ENCODE assay signal across 16 cellular contexts in genomic region chr2:207616185-207616584, GRCh38. TPM values are rescaled to one million over a fixed set of nuclear protein-coding genes. Genes with fewer than 3 reads are reported as not detected.
A peak's percentile ranks its signal among the peaks of the same experiment; 100 is the strongest.
DNase-seq lines count a peak whose midpoint lies in the region; ATAC-seq and TF ChIP-seq lines count a peak whose summit lies in the region.
"Had no signal": no experiment of that assay in that cellular context is flagged by ENCODE, and none has a peak within 500 bp of the region (broad histone marks: within the 10 kb centered on the region; RNA-seq: fewer than 3 reads in every experiment).

No MANE protein-coding gene starts in this region.

- H3K27ac Mint-ChIP-seq in neural crest cell (ENCODE audit: unreplicated experiment) = peak overlapping the region; percentile 62
- no peak overlapping the region for H3K27ac Mint-ChIP-seq in activated naive CD4-positive, alpha-beta T cell treated with anti-CD3 and anti-CD28 coated beads, Interleukin-2, amount 10 ng/mL, durations not matched to agents 7 days and 5 days
- H3K27ac Mint-ChIP-seq in activated CD4-positive, alpha-beta T cell treated with anti-CD3 and anti-CD28 coated beads, Interleukin-2, amount 10 ng/mL, durations not matched to agents 24 days and 14 days = no peak overlapping the region
- H3K27ac Mint-ChIP-seq: activated naive CD4-positive, alpha-beta T cell treated with anti-CD3 and anti-CD28 coated beads, Interleukin-2, amount 50 U/mL, for 24 hours; natural killer cell had no signal

- H3K9me3 Mint-ChIP-seq in neural crest cell = no peaks in the 10 kb centered on the region
- no peaks in the 10 kb centered on the region for H3K9me3 Mint-ChIP-seq in activated naive CD4-positive, alpha-beta T cell treated with anti-CD3 and anti-CD28 coated beads, Interleukin-2, amount 10 ng/mL, durations not matched to agents 7 days and 5 days
- no peaks in the 10 kb centered on the region for H3K9me3 Mint-ChIP-seq in activated CD4-positive, alpha-beta T cell treated with anti-CD3 and anti-CD28 coated beads, Interleukin-2, amount 10 ng/mL, durations not matched to agents 24 days and 14 days
- H3K9me3 Mint-ChIP-seq: activated naive CD4-positive, alpha-beta T cell treated with anti-CD3 and anti-CD28 coated beads, Interleukin-2, amount 50 U/mL, for 24 hours; central memory CD8-positive, alpha-beta T cell; natural killer cell had no signal

- DNase-seq in AG10803 (ENCODE audit: low read depth) (peak; percentile 15), NCI-H226 (peak; percentile 78), choroid plexus epithelial cell (ENCODE audit: low read depth) (peak; percentile 74), neural crest cell (ENCODE audit: low read depth, low spot score) (no peak), suprapubic skin (ENCODE audit: low spot score in 2 of 2) (no peak)
- no peak for DNase-seq in activated naive CD4-positive, alpha-beta T cell treated with anti-CD3 and anti-CD28 coated beads, Interleukin-2, amount 10 ng/mL, durations not matched to agents 7 days and 5 days
- DNase-seq in activated CD4-positive, alpha-beta T cell treated with anti-CD3 and anti-CD28 coated beads, Interleukin-2, amount 10 ng/mL, durations not matched to agents 24 days and 14 days = no peak
- DNase-seq: activated CD8-positive, alpha-beta memory T cell treated with anti-CD3 and anti-CD28 coated beads, Interleukin-2, amount 50 U/mL, for 48 hours; BE2C; DND-41; natural killer cell; NCI-H1417 treated with DMSO at 0.1 percent for 48 hours; right lobe of liver had no signal

- H3K4me1 Mint-ChIP-seq in neural crest cell = peaks cover 21% of the 10 kb centered on the region
- peaks cover 25% of the 10 kb centered on the region for H3K4me1 Mint-ChIP-seq in activated naive CD4-positive, alpha-beta T cell treated with anti-CD3 and anti-CD28 coated beads, Interleukin-2, amount 10 ng/mL, durations not matched to agents 7 days and 5 days
- peaks cover 15% of the 10 kb centered on the region for H3K4me1 Mint-ChIP-seq in activated CD4-positive, alpha-beta T cell treated with anti-CD3 and anti-CD28 coated beads, Interleukin-2, amount 10 ng/mL, durations not matched to agents 24 days and 14 days

- peaks cover 12% of the 10 kb centered on the region for H3K36me3 Mint-ChIP-seq in neural crest cell (ENCODE audit: low read depth)
- H3K36me3 Mint-ChIP-seq in activated naive CD4-positive, alpha-beta T cell treated with anti-CD3 and anti-CD28 coated beads, Interleukin-2, amount 10 ng/mL, durations not matched to agents 7 days and 5 days = peaks cover 35% of the 10 kb centered on the region
- H3K36me3 Mint-ChIP-seq in activated CD4-positive, alpha-beta T cell treated with anti-CD3 and anti-CD28 coated beads, Interleukin-2, amount 10 ng/mL, durations not matched to agents 24 days and 14 days (ENCODE audit: low read depth) = peaks cover 53% of the 10 kb centered on the region

- intact Hi-C loops in activated CD4-positive, alpha-beta T cell treated with anti-CD3 and anti-CD28 coated beads, Interleukin-2, amount 10 ng/mL, durations not matched to agents 24 days and 14 days (cut with micrococcal nuclease) = no loop called here

- H3K36me3 ChIP-seq in suprapubic skin = peaks cover 18% of the 10 kb centered on the region

- TF ChIP-seq EP300 in suprapubic skin (IDR thresholded peaks at IDR 0.05) = no peak

- no peaks in the 10 kb centered on the region for H3K27me3 Mint-ChIP-seq in neural crest cell (ENCODE audit: low read depth)
- H3K27me3 Mint-ChIP-seq in activated naive CD4-positive, alpha-beta T cell treated with anti-CD3 and anti-CD28 coated beads, Interleukin-2, amount 10 ng/mL, durations not matched to agents 7 days and 5 days = no peaks in the 10 kb centered on the region
- no peaks in the 10 kb centered on the region for H3K27me3 Mint-ChIP-seq in activated CD4-positive, alpha-beta T cell treated with anti-CD3 and anti-CD28 coated beads, Interleukin-2, amount 10 ng/mL, durations not matched to agents 24 days and 14 days
- H3K27me3 Mint-ChIP-seq: activated naive CD4-positive, alpha-beta T cell treated with anti-CD3 and anti-CD28 coated beads, Interleukin-2, amount 50 U/mL, for 24 hours; central memory CD8-positive, alpha-beta T cell had no signal

- H3K4me1 ChIP-seq in suprapubic skin = no peaks in the 10 kb centered on the region

- no peaks in the 10 kb centered on the region for H3K9me3 ChIP-seq in suprapubic skin
- H3K9me3 ChIP-seq: BE2C, right lobe of liver had no signal

- CTCF ChIA-PET in activated naive CD4-positive, alpha-beta T cell treated with anti-CD3 and anti-CD28 coated beads, Interleukin-2, amount 10 ng/mL, durations not matched to agents 7 days and 5 days (lab: Charles Lee) = no interaction called here

- no peak for ATAC-seq in GM18873 (IDR thresholded peaks at IDR 0.05; ENCODE audit: low FRiP score, unreplicated experiment)
- ATAC-seq: natural killer cell had no signal

- H3K27ac ChIP-seq in suprapubic skin = no peak overlapping the region

- no peak overlapping the region for H3K4me3 Mint-ChIP-seq in neural crest cell
- no peak overlapping the region for H3K4me3 Mint-ChIP-seq in activated naive CD4-positive, alpha-beta T cell treated with anti-CD3 and anti-CD28 coated beads, Interleukin-2, amount 10 ng/mL, durations not matched to agents 7 days and 5 days
- H3K4me3 Mint-ChIP-seq in activated CD4-positive, alpha-beta T cell treated with anti-CD3 and anti-CD28 coated beads, Interleukin-2, amount 10 ng/mL, durations not matched to agents 24 days and 14 days = no peak overlapping the region
- H3K4me3 Mint-ChIP-seq: activated naive CD4-positive, alpha-beta T cell treated with anti-CD3 and anti-CD28 coated beads, Interleukin-2, amount 50 U/mL, for 24 hours; central memory CD8-positive, alpha-beta T cell; natural killer cell had no signal

- 81% methylated on average over 4 of the region's 4 CpGs for WGBS in suprapubic skin

- no peak for TF ChIP-seq POLR2A in suprapubic skin (IDR thresholded peaks at IDR 0.05)

- TF ChIP-seq CTCF in AG10803 (conservative IDR thresholded peaks at IDR 0.05; ENCODE audit: low read length) = no peak
- TF ChIP-seq CTCF in choroid plexus epithelial cell (conservative IDR thresholded peaks at IDR 0.05; ENCODE audit: low read depth, low read length) = no peak
- no peak for TF ChIP-seq CTCF in neural crest cell (conservative IDR thresholded peaks at IDR 0.05)
- TF ChIP-seq CTCF in suprapubic skin (IDR thresholded peaks at IDR 0.05) = no peak

- H3K4me3 ChIP-seq in AG10803 (ENCODE audit: low read length) (no peak overlapping the region), choroid plexus epithelial cell (ENCODE audit: low read depth, low read length) (no peak overlapping the region), suprapubic skin (no peak overlapping the region)
- H3K4me3 ChIP-seq: right lobe of liver had no signal

- H3K27me3 ChIP-seq in suprapubic skin = no peaks in the 10 kb centered on the region
- H3K27me3 ChIP-seq: BE2C, right lobe of liver had no signal

RNA-seq across cellular contexts. Expression of gene METTL21A, which starts 9.0 kb away (rescaled TPM):
- total RNA-seq in neural crest cell = 30.7 and 33.4 TPM in 2 replicates
- total RNA-seq in activated CD4-positive, alpha-beta T cell treated with anti-CD3 and anti-CD28 coated beads, Interleukin-2, amount 10 ng/mL, durations not matched to agents 24 days and 14 days = 37.9 and 42.6 TPM in 2 replicates
- total RNA-seq in suprapubic skin = 10 to 100 TPM in 1 of 4 donors, 1 to 10 TPM in 3; 5.6 to 24.1 (median 8.0) TPM

Comparison
In these comparisons a context has a peak if more than half of its experiments do, and no peak if none do; other contexts are left out.
1. DNase-seq: peak in AG10803 (single experiment), NCI-H226 (single experiment) and choroid plexus epithelial cell (single experiment); none in neural crest cell (single experiment), activated naive CD4-positive, alpha-beta T cell treated with anti-CD3 and anti-CD28 coated beads, Interleukin-2, amount 10 ng/mL, durations not matched to agents 7 days and 5 days (single experiment), activated CD4-positive, alpha-beta T cell treated with anti-CD3 and anti-CD28 coated beads, Interleukin-2, amount 10 ng/mL, durations not matched to agents 24 days and 14 days (single experiment) and suprapubic skin (0 of 2).